1 cellular context compared by ENCODE assay signal in genomic region chr9:136807281-136808074, GRCh38.
A peak's percentile ranks its signal among the peaks of the same experiment; 100 is the strongest.
TF ChIP-seq lines count a peak whose summit lies in the region.

Gene RABL6, plus strand, starts transcription at chr9:136807948. Its CDS starts 249 bp downstream, at chr9:136808197.

TF ChIP-seq in HepG2, 621 proteins besides CTCF, POLR2A, EP300 and RAD21 (continued from another document and continues in another):
- TF ChIP-seq ZNF740 (CRISPR knock-in tag; IDR thresholded peaks at IDR 0.05) (no peak), HNRNPLL (IDR thresholded peaks at IDR 0.05; ENCODE audit: low read depth, low read length, poor library complexity, severe bottlenecking) (peak; percentile 83), TRAFD1 (CRISPR knock-in tag; IDR thresholded peaks at IDR 0.05; ENCODE audit: borderline replicate concordance) (0 out of 2 replicates have a peak, but pooled peaks have one; percentile 30), NKX3-1 (CRISPR knock-in tag; IDR thresholded peaks at IDR 0.05) (peak; percentile 43; the same call in 1 of the 2 replicates), SALL1 (CRISPR knock-in tag; IDR thresholded peaks at IDR 0.05) (peak; percentile 54), U2AF1 (optimal IDR thresholded peaks at IDR 0.05; ENCODE audit: low read depth, low read length) (peak; percentile 73), ZEB1 (IDR thresholded peaks at IDR 0.05; ENCODE audit: insufficient replicate concordance, low read depth) (no peak), ZNF7 (CRISPR knock-in tag; IDR thresholded peaks at IDR 0.05) (no peak), ZNF343 (CRISPR knock-in tag; IDR thresholded peaks at IDR 0.05) (no peak), MZF1 (CRISPR knock-in tag; IDR thresholded peaks at IDR 0.05; ENCODE audit: borderline replicate concordance) (no peak), JARID2 (CRISPR knock-in tag; IDR thresholded peaks at IDR 0.05; ENCODE audit: insufficient replicate concordance) (no peak), TFDP2 (CRISPR knock-in tag; IDR thresholded peaks at IDR 0.05) (0 out of 2 replicates have a peak, but pooled peaks have one; percentile 32), THRA (CRISPR knock-in tag; IDR thresholded peaks at IDR 0.05; ENCODE audit: borderline replicate concordance) (no peak), CAMTA2 (CRISPR knock-in tag; IDR thresholded peaks at IDR 0.05; ENCODE audit: borderline replicate concordance) (no peak), ZBTB14 (CRISPR knock-in tag; IDR thresholded peaks at IDR 0.05) (peak; percentile 42), ZFP91 (CRISPR knock-in tag; IDR thresholded peaks at IDR 0.05; ENCODE audit: borderline replicate concordance) (peak; percentile 70; the same call in 1 of the 2 replicates), HNF1A (IDR thresholded peaks at IDR 0.05; ENCODE audit: low read depth) (no peak), HNF1A (CRISPR knock-in tag; IDR thresholded peaks at IDR 0.05; ENCODE audit: borderline replicate concordance) (no peak), TEAD2 (CRISPR knock-in tag; IDR thresholded peaks at IDR 0.05) (no peak), REST (IDR thresholded peaks at IDR 0.05; ENCODE audit: borderline replicate concordance in 1 of 2, low read depth in 1 of 2, low read length in 2 of 2) (no peak), ZBTB2 (CRISPR knock-in tag; IDR thresholded peaks at IDR 0.05; ENCODE audit: low read depth) (peak; percentile 77), ZBTB7B (CRISPR knock-in tag; IDR thresholded peaks at IDR 0.05) (no peak), TARDBP (CRISPR knock-in tag; IDR thresholded peaks at IDR 0.05) (no peak), GZF1 (CRISPR knock-in tag; IDR thresholded peaks at IDR 0.05) (no peak), XBP1 (CRISPR knock-in tag; IDR thresholded peaks at IDR 0.05) (no peak), ZSCAN21 (CRISPR knock-in tag; IDR thresholded peaks at IDR 0.05; ENCODE audit: borderline replicate concordance) (no peak), NONO (IDR thresholded peaks at IDR 0.05) (no peak), NONO (CRISPR knock-in tag; conservative IDR thresholded peaks at IDR 0.05) (peak; percentile 59; the same call in 1 of the 2 replicates), STAT5B (CRISPR knock-in tag; IDR thresholded peaks at IDR 0.05) (no peak), ZNF784 (CRISPR knock-in tag; IDR thresholded peaks at IDR 0.05; ENCODE audit: borderline replicate concordance) (no peak), SAFB2 (CRISPR knock-in tag; IDR thresholded peaks at IDR 0.05; ENCODE audit: borderline replicate concordance, low read depth) (no peak), ATF5 (CRISPR knock-in tag; IDR thresholded peaks at IDR 0.05; ENCODE audit: low read depth) (0 out of 2 replicates have a peak, but pooled peaks have one; percentile 44), ZSCAN5A (CRISPR knock-in tag; IDR thresholded peaks at IDR 0.05; ENCODE audit: borderline replicate concordance) (no peak), ZNF704 (CRISPR knock-in tag; IDR thresholded peaks at IDR 0.05; ENCODE audit: borderline replicate concordance) (0 out of 2 replicates have a peak, but pooled peaks have one; percentile 15), ZNF761 (CRISPR knock-in tag; conservative IDR thresholded peaks at IDR 0.05) (no peak)
